Comparison of ENCODE assay signal across 19 cellular contexts in the genomic region with DNA sequence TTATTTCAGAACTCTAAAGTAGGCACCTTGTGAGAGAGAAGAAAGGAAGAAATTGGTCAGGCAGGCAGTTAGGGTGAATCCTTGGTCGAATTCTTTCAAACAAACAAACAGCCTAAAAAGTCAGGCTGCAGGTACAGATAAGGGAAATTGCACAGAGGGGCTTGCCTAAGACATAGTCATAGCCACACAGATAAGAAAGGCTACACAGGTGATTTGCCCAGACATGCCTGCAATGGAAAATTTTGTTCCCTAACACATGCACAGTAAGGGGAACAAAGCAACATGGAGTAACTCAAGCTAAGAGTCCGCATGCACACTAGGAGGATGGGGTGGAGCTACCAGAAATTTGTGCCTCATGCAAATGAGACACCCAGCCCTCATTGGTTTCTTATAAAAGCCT.
DNase-seq lines count a peak whose midpoint lies in the region; ATAC-seq, FAIRE-seq and TF ChIP-seq lines count a peak whose summit lies in the region.
"Had no signal": no experiment of that assay in that cellular context is flagged by ENCODE, and none has a peak within 500 bp of the region (broad histone marks: within the 10 kb centered on the region; RNA-seq: fewer than 3 reads in every experiment).

No MANE protein-coding gene starts in this region.

- H3K4me1 Mint-ChIP-seq in WTC11: peaks cover 3% of the 10 kb centered on the region; the same call in 1 of the 2 replicates
- H3K4me1 Mint-ChIP-seq in endodermal cell: peaks cover 19% of the 10 kb centered on the region
- H3K4me1 Mint-ChIP-seq: CD4-positive, alpha-beta memory T cell had no signal

- H3K27ac Mint-ChIP-seq in WTC11: 0 out of 2 replicates have a peak overlapping the region, but pooled peaks have one; percentile 39
- no peak overlapping the region for H3K27ac Mint-ChIP-seq in endodermal cell
- H3K27ac Mint-ChIP-seq: CD4-positive, alpha-beta memory T cell had no signal

- H3K4me2 ChIP-seq in keratinocyte (ENCODE audit: control insufficient read depth, extremely low read depth, insufficient read depth, low read depth, low read length): no peak overlapping the region

- no peaks in the 10 kb centered on the region for H3K36me3 ChIP-seq in endodermal cell (ENCODE audit: control insufficient read depth, insufficient read depth, low read length)
- H3K36me3 ChIP-seq in keratinocyte (ENCODE audit: control insufficient read depth in 2 of 2, extremely low read depth in 1 of 2, insufficient read depth in 2 of 2, low read length in 2 of 2): no peaks in the 10 kb centered on the region

- no peaks in the 10 kb centered on the region for H4K20me1 ChIP-seq in keratinocyte (ENCODE audit: control insufficient read depth, extremely low read depth, insufficient read depth, low read length)

- ATAC-seq in WTC11: no peak
- no peak for ATAC-seq in GM18861 (IDR thresholded peaks at IDR 0.05; ENCODE audit: unreplicated experiment)
- ATAC-seq in GM18498 (IDR thresholded peaks at IDR 0.05; ENCODE audit: unreplicated experiment): no peak

- H3K9me3 ChIP-seq in endodermal cell (ENCODE audit: control insufficient read depth, low read length): peaks cover 16% of the 10 kb centered on the region
- H3K9me3 ChIP-seq in keratinocyte (ENCODE audit: control insufficient read depth, low read depth, low read length): no peaks in the 10 kb centered on the region

- H3K36me3 Mint-ChIP-seq in WTC11 (peaks cover 10% of the 10 kb centered on the region), endodermal cell (ENCODE audit: low read depth) (no peaks in the 10 kb centered on the region)
- H3K36me3 Mint-ChIP-seq: CD4-positive, alpha-beta memory T cell had no signal

- WGBS in endodermal cell (ENCODE audit: insufficient coverage in 1 of 2, insufficient read length in 1 of 2), 2 experiments: 89 to 100% methylated on average over 1 to 2 of the region's 2 CpGs

- H3K27me3 ChIP-seq in endodermal cell (ENCODE audit: control insufficient read depth, insufficient read depth, low read length, poor library complexity, severe bottlenecking): no peaks in the 10 kb centered on the region
- H3K27me3 ChIP-seq in keratinocyte (ENCODE audit: control insufficient read depth, extremely low read depth, insufficient read depth, low read length): no peaks in the 10 kb centered on the region

- no peak for TF ChIP-seq CTCF in WTC11 (IDR thresholded peaks at IDR 0.05)
- TF ChIP-seq CTCF in endodermal cell (conservative IDR thresholded peaks at IDR 0.05): no peak
- no peak for TF ChIP-seq CTCF in keratinocyte (optimal IDR thresholded peaks at IDR 0.05 in 1 of 3, IDR thresholded peaks at IDR 0.05 in 1 of 3, conservative IDR thresholded peaks at IDR 0.05 in 1 of 3; ENCODE audit: extremely low read depth in 1 of 3, insufficient read depth in 2 of 3, low read length in 3 of 3)

- H3K4me3 Mint-ChIP-seq in WTC11 (no peak overlapping the region), endodermal cell (no peak overlapping the region)
- H3K4me3 Mint-ChIP-seq: CD4-positive, alpha-beta memory T cell had no signal

- H3K9me3 Mint-ChIP-seq in WTC11 (peaks cover 16% of the 10 kb centered on the region), endodermal cell (peaks cover 12% of the 10 kb centered on the region)

- H3K4me3 ChIP-seq in endodermal cell (ENCODE audit: low read length) (peak overlapping the region; percentile 17), keratinocyte (ENCODE audit: control insufficient read depth in 2 of 3, extremely low read depth in 1 of 3, insufficient read depth in 2 of 3, low read depth in 1 of 3, low read length in 3 of 3) (no peak overlapping the region)

- H3K27me3 Mint-ChIP-seq in WTC11 (ENCODE audit: low read depth): no peaks in the 10 kb centered on the region
- no peaks in the 10 kb centered on the region for H3K27me3 Mint-ChIP-seq in endodermal cell (ENCODE audit: insufficient read depth)
- H3K27me3 Mint-ChIP-seq: CD4-positive, alpha-beta memory T cell had no signal

- DNase-seq in KBM-7: peak; percentile 30
- DNase-seq in WTC11 (ENCODE audit: low spot score): no peak
- no peak for DNase-seq in endodermal cell
- no peak for DNase-seq in keratinocyte (ENCODE audit: low read depth, low spot score)
- DNase-seq in EL: no peak
- no peak for DNase-seq in GM19240 (ENCODE audit: insufficient read length, low spot score)
- DNase-seq: C1 segment of cervical spinal cord; Calu3; CD4-positive, alpha-beta memory T cell; COR-L47; DMS53; DMS79 treated with DMSO at 0.1 percent for 48 hours; GOT3; H7; HCEC 1CT had no signal

- POLR2A ChIA-PET in WTC11 (lab: Charles Lee): no interaction called here

- no peak overlapping the region for H3K9ac ChIP-seq in endodermal cell (ENCODE audit: extremely low read depth, low read length, poor library complexity, severe bottlenecking)
- H3K9ac ChIP-seq in keratinocyte (ENCODE audit: control insufficient read depth, extremely low read depth, insufficient read depth, low read length): no peak overlapping the region

- FAIRE-seq in keratinocyte (lab: Jason Lieb, UNC): no peak
- FAIRE-seq: G401.6, GM12892 had no signal

- CTCF ChIA-PET in WTC11 (lab: Charles Lee): no interaction called here

- H3K79me2 ChIP-seq in keratinocyte (ENCODE audit: control insufficient read depth, insufficient read depth, low read length): no peaks in the 10 kb centered on the region

- H3K4me1 ChIP-seq in endodermal cell (ENCODE audit: control insufficient read depth, insufficient read depth, low read length): peaks cover 4% of the 10 kb centered on the region
- H3K4me1 ChIP-seq in keratinocyte (ENCODE audit: control insufficient read depth, extremely low read depth, insufficient read depth, low read length): peaks cover 4% of the 10 kb centered on the region

- in situ Hi-C loops in KBM-7 (cut with MboI; ENCODE audit: low pct_unique_long_range_greater_than_20kb, low sequenced_read_pairs): no loop called here

- dilution Hi-C loops in keratinocyte (cut with MboI; ENCODE audit: extremely low pct_ligation_motif_present, low sequenced_read_pairs): loop anchor here (25.0 kb wide), 1 partner anchor 119 kb away; no protein-coding TSS in a partner anchor

- peak overlapping the region; percentile 47 for H2AFZ ChIP-seq in keratinocyte (ENCODE audit: control insufficient read depth, low read length)

- H3K27ac ChIP-seq in endodermal cell (ENCODE audit: low read depth, low read length) (no peak overlapping the region), keratinocyte (ENCODE audit: control insufficient read depth, insufficient read depth, low read length) (no peak overlapping the region)

- no peaks in the 10 kb centered on the region for H3K9me1 ChIP-seq in keratinocyte (ENCODE audit: control insufficient read depth, extremely low read depth, insufficient read depth, low read length)

TF ChIP-seq in WTC11, 78 proteins besides CTCF, POLR2A, EP300 and RAD21:
- no peak for TF ChIP-seq TP53 (CRISPR knock-in tag; IDR thresholded peaks at IDR 0.05)
- TF ChIP-seq, protein P1, sequence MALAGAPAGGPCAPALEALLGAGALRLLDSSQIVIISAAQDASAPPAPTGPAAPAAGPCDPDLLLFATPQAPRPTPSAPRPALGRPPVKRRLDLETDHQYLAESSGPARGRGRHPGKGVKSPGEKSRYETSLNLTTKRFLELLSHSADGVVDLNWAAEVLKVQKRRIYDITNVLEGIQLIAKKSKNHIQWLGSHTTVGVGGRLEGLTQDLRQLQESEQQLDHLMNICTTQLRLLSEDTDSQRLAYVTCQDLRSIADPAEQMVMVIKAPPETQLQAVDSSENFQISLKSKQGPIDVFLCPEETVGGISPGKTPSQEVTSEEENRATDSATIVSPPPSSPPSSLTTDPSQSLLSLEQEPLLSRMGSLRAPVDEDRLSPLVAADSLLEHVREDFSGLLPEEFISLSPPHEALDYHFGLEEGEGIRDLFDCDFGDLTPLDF (CRISPR knock-in tag; IDR thresholded peaks at IDR 0.05): no peak
- TF ChIP-seq ZNF232 (CRISPR knock-in tag; IDR thresholded peaks at IDR 0.05): no peak
